In genomic region chr17:49687878-49688491, GRCh38 we compare ENCODE assay signal across 9 cellular contexts. TPM values are rescaled to one million over a fixed set of nuclear protein-coding genes. Genes with fewer than 3 reads are reported as not detected.
DNase-seq lines count a peak whose midpoint lies in the region; ATAC-seq, FAIRE-seq and TF ChIP-seq lines count a peak whose summit lies in the region.
"Had no signal": no experiment of that assay in that cellular context is flagged by ENCODE, and none has a peak within 500 bp of the region (broad histone marks: within the 10 kb centered on the region; RNA-seq: fewer than 3 reads in every experiment).

No MANE protein-coding gene starts in this region.

- peaks cover 44% of the 10 kb centered on the region for H3K4me1 Mint-ChIP-seq in activated T-cell treated with anti-CD3 and anti-CD28 coated beads, Interleukin-2, amount 50 U/mL, for 24 hours (ENCODE audit: low read depth)
- peaks cover 22% of the 10 kb centered on the region for H3K4me1 Mint-ChIP-seq in activated T-helper 17 cell treated with anti-CD3 and anti-CD28 coated beads, Interleukin-2, amount 50 U/mL, for 72 hours
- H3K4me1 Mint-ChIP-seq in type B pancreatic cell (ENCODE audit: unreplicated experiment) = peaks cover 9% of the 10 kb centered on the region

- POLR2A ChIA-PET in HepG2 (lab: Yijun Ruan, JAX) = interaction anchor here (0.6 to 2.6 kb wide), 9 partner anchors 9 to 273 kb away, joined by 3 to 11 read pairs (median 3); partner anchors contain the start of genes FAM117A, KAT7, PHB1 and SLC35B1

- peaks cover 0 to 17% of the 10 kb centered on the region in 2 experiments; a peak in 2 of 5 replicates for H3K27me3 ChIP-seq in HepG2 (ENCODE audit: control insufficient read depth in 1 of 2, insufficient read depth in 2 of 2, low read length in 2 of 2)

- peak overlapping the region in 1 of 3 experiments; percentile 26; a peak in 2 of 6 replicates for H3K4me3 ChIP-seq in HepG2 (replicated peaks in 1 of 3; ENCODE audit: insufficient read depth in 1 of 3, low read depth in 2 of 3, low read length in 3 of 3)

- peaks cover 4% of the 10 kb centered on the region for H3K36me3 Mint-ChIP-seq in activated T-cell treated with anti-CD3 and anti-CD28 coated beads, Interleukin-2, amount 50 U/mL, for 24 hours (ENCODE audit: low read depth)
- no peaks in the 10 kb centered on the region for H3K36me3 Mint-ChIP-seq in activated T-helper 17 cell treated with anti-CD3 and anti-CD28 coated beads, Interleukin-2, amount 50 U/mL, for 72 hours (ENCODE audit: low read depth)
- H3K36me3 Mint-ChIP-seq in type B pancreatic cell = no peaks in the 10 kb centered on the region

- H2AFZ ChIP-seq in HepG2 (ENCODE audit: low read length) = peak overlapping the region; percentile 37

- H3K4me1 ChIP-seq in HepG2 (ENCODE audit: insufficient read depth, low read length) = peaks cover 56% of the 10 kb centered on the region

- WGBS in HepG2 (ENCODE audit: low lambda C conversion rate) = 30% methylated on average over 10 of the region's 10 CpGs

- intact Hi-C loops in HepG2 (cut with micrococcal nuclease; ENCODE audit: unreplicated experiment) = no loop called here

- no peak for TF ChIP-seq POLR2A in HepG2 (IDR thresholded peaks at IDR 0.05; ENCODE audit: insufficient read depth in 1 of 2, low read depth in 2 of 2, low read length in 2 of 2)

- no peaks in the 10 kb centered on the region for H3K9me3 ChIP-seq in HepG2 (ENCODE audit: low read length)
- H3K9me3 ChIP-seq: Caco-2 had no signal

- peak; percentile 69 for ATAC-seq in activated T-helper 17 cell treated with anti-CD3 and anti-CD28 coated beads, Interleukin-2, amount 50 U/mL, for 72 hours (replicated peaks)
- ATAC-seq in HepG2 = peak; percentile 65
- no peak for ATAC-seq in GM21619 (IDR thresholded peaks at IDR 0.05; ENCODE audit: unreplicated experiment)

- CTCF ChIA-PET in HepG2 (lab: Yijun Ruan, JAX; ENCODE audit: low intra/inter-chr PET ratio, low total read pairs) = interaction anchor here (0.6 to 1.2 kb wide), 2 partner anchors 11 to 118 kb away, joined by 3 read pairs; no protein-coding TSS in a partner anchor

- H3K27ac Mint-ChIP-seq in activated T-cell treated with anti-CD3 and anti-CD28 coated beads, Interleukin-2, amount 50 U/mL, for 24 hours = peak overlapping the region; percentile 97
- peak overlapping the region; percentile 85 for H3K27ac Mint-ChIP-seq in activated T-helper 17 cell treated with anti-CD3 and anti-CD28 coated beads, Interleukin-2, amount 50 U/mL, for 72 hours
- H3K27ac Mint-ChIP-seq in type B pancreatic cell = peak overlapping the region; percentile 16

- TF ChIP-seq RAD21 in HepG2 (CRISPR knock-in tag; IDR thresholded peaks at IDR 0.05) = no peak

- FAIRE-seq in HepG2 (lab: Jason Lieb, UNC) = peak; percentile 15

- no peak overlapping the region for H3K9ac ChIP-seq in HepG2 (ENCODE audit: insufficient read depth, low read depth, low read length)

- no peaks in the 10 kb centered on the region for H3K36me3 ChIP-seq in HepG2 (replicated peaks in 1 of 2; ENCODE audit: control insufficient read depth in 1 of 2, insufficient read depth in 2 of 2, low read length in 2 of 2)

- H4K20me1 ChIP-seq in HepG2 (ENCODE audit: insufficient read depth, low read length) = no peaks in the 10 kb centered on the region

- no peaks in the 10 kb centered on the region for H3K27me3 Mint-ChIP-seq in activated T-cell treated with anti-CD3 and anti-CD28 coated beads, Interleukin-2, amount 50 U/mL, for 24 hours
- no peaks in the 10 kb centered on the region for H3K27me3 Mint-ChIP-seq in activated T-helper 17 cell treated with anti-CD3 and anti-CD28 coated beads, Interleukin-2, amount 50 U/mL, for 72 hours
- H3K27me3 Mint-ChIP-seq in type B pancreatic cell = peaks cover 24% of the 10 kb centered on the region

- TF ChIP-seq CTCF in HepG2 (CRISPR knock-in tag; IDR thresholded peaks at IDR 0.05) (no peak), type B pancreatic cell (conservative IDR thresholded peaks at IDR 0.05) (no peak)

- peak; percentile 62 for DNase-seq in activated T-cell treated with anti-CD3 and anti-CD28 coated beads, Interleukin-2, amount 50 U/mL, for 24 hours
- no peak for DNase-seq in activated T-cell treated with anti-CD3 and anti-CD28 coated beads for 4 hours
- peak; percentile 58 for DNase-seq in HepG2 (ENCODE audit: low spot score)
- DNase-seq in type B pancreatic cell (ENCODE audit: extremely low spot score, unreplicated experiment) = no peak
- no peak for DNase-seq in OCI-M2 (lab: John Stamatoyannopoulos, UW; ENCODE audit: unreplicated experiment)
- DNase-seq in activated CD4-positive, alpha-beta T cell treated with anti-CD3 and anti-CD28 coated beads, Interleukin-2, amount 50 U/mL, for 1 hour = no peak

- in situ Hi-C loops in HepG2 (cut with HindIII; ENCODE audit: extremely low pct_ligation_motif_present, low pct_unique_long_range_greater_than_20kb) = no loop called here

- H3K4me2 ChIP-seq in HepG2 (ENCODE audit: low read depth, low read length) = peak overlapping the region; percentile 60

- H3K4me3 Mint-ChIP-seq in activated T-cell treated with anti-CD3 and anti-CD28 coated beads, Interleukin-2, amount 50 U/mL, for 24 hours = peak overlapping the region; percentile 52
- H3K4me3 Mint-ChIP-seq in activated T-helper 17 cell treated with anti-CD3 and anti-CD28 coated beads, Interleukin-2, amount 50 U/mL, for 72 hours = peak overlapping the region; percentile 72
- no peak overlapping the region for H3K4me3 Mint-ChIP-seq in type B pancreatic cell

- no TSS peak for BruUV-seq in HepG2 (replicated peaks; lab: Mats Ljungman, UMichigan)

- H3K9me3 Mint-ChIP-seq in activated T-cell treated with anti-CD3 and anti-CD28 coated beads, Interleukin-2, amount 50 U/mL, for 24 hours = no peaks in the 10 kb centered on the region
- H3K9me3 Mint-ChIP-seq in activated T-helper 17 cell treated with anti-CD3 and anti-CD28 coated beads, Interleukin-2, amount 50 U/mL, for 72 hours = no peaks in the 10 kb centered on the region
- H3K9me3 Mint-ChIP-seq in type B pancreatic cell = no peaks in the 10 kb centered on the region

- no peaks in the 10 kb centered on the region for H3K79me2 ChIP-seq in HepG2 (ENCODE audit: insufficient read depth, low read length)

- 0 out of 4 replicates have a peak, but pooled peaks of 1 of the 2 experiments have one; percentile 4 for TF ChIP-seq EP300 in HepG2 (IDR thresholded peaks at IDR 0.05; ENCODE audit: low read depth in 2 of 2, low read length in 2 of 2)
- peak; percentile 25; the same call in 1 of the 2 replicates for TF ChIP-seq EP300 in HepG2 (CRISPR knock-in tag; IDR thresholded peaks at IDR 0.05; ENCODE audit: borderline replicate concordance)

- peak overlapping the region; percentile 5 for H3K27ac ChIP-seq in HepG2 (ENCODE audit: extremely low read length, insufficient read depth, low read length)

RNA-seq across cellular contexts. Expression of gene SPOP, which starts 10.1 kb away (rescaled TPM):
- total RNA-seq in activated T-helper 17 cell treated with anti-CD3 and anti-CD28 coated beads, Interleukin-2, amount 50 U/mL, for 72 hours = 10 to 100 TPM; 62.3 to 66.8 TPM
- total RNA-seq in HepG2 (2016; rRNA removed; fragmentation: Illumina TruSeq; extraction: Trizol) = 60.8 and 79.4 TPM in 2 replicates
- total RNA-seq in HepG2 (2016; cell fraction: cytosol; rRNA removed; fragmentation: Illumina TruSeq; extraction: Trizol; ENCODE audit: low read depth) = 19.9 and 21.7 TPM in 2 replicates
- total RNA-seq in HepG2 (2016; cell fraction: insoluble cytoplasmic fraction; rRNA removed; fragmentation: Illumina TruSeq; extraction: Trizol) = 63.3 and 71.0 TPM in 2 replicates
- total RNA-seq in HepG2 (2016; cell fraction: membrane; rRNA removed; fragmentation: Illumina TruSeq; extraction: Trizol) = 43.8 and 45.3 TPM in 2 replicates
- total RNA-seq in HepG2 (2016; cell fraction: nucleus; rRNA removed; fragmentation: Illumina TruSeq; extraction: Trizol) = 46.2 and 51.9 TPM in 2 replicates
- polyA plus RNA-seq in HepG2 (2011; rRNA removed) = 52.8 and 53.9 TPM in 2 replicates
- polyA plus RNA-seq in HepG2 (2011; cell fraction: cytosol; rRNA removed) = 26.8 and 29.2 TPM in 2 replicates
- 30.1 and 34.8 TPM in 2 replicates for polyA plus RNA-seq in HepG2 (2011; cell fraction: nucleus; rRNA removed)
- polyA plus RNA-seq in HepG2 (2012) = 43.7 and 44.1 TPM in 2 replicates
- 9.7 and 11.5 TPM in 2 replicates for polyA plus RNA-seq in HepG2 (2016; cell fraction: cytosol; fragmentation: Illumina TruSeq; extraction: Trizol; ENCODE audit: low read depth)
- 61.1 and 61.7 TPM in 2 replicates for polyA plus RNA-seq in HepG2 (2016; cell fraction: insoluble cytoplasmic fraction; fragmentation: Illumina TruSeq; extraction: Trizol; ENCODE audit: low read depth)
- 21.7 and 24.5 TPM in 2 replicates for polyA plus RNA-seq in HepG2 (2016; cell fraction: membrane; fragmentation: Illumina TruSeq; extraction: Trizol; ENCODE audit: low read depth)
- 48.8 and 52.8 TPM in 2 replicates for polyA plus RNA-seq in HepG2 (2016; cell fraction: nucleus; fragmentation: Illumina TruSeq; extraction: Trizol; ENCODE audit: insufficient read depth, low read depth)
- polyA minus RNA-seq in HepG2 (2011; rRNA and poly(A)+ RNA removed; ENCODE audit: low replicate concordance) = 81.2 and 98.5 TPM in 2 replicates
- polyA minus RNA-seq in HepG2 (2011; cell fraction: cytosol; rRNA and poly(A)+ RNA removed) = 39.3 and 41.6 TPM in 2 replicates
- polyA minus RNA-seq in HepG2 (2011; cell fraction: nucleus; rRNA and poly(A)+ RNA removed) = 61.2 and 77.8 TPM in 2 replicates
- 50.5 and 67.7 TPM in 2 replicates for total RNA-seq in type B pancreatic cell (ENCODE audit: low replicate concordance)

RNA-seq across cellular contexts. Expression of gene SLC35B1, which starts 19.8 kb away (rescaled TPM):
- total RNA-seq in activated T-helper 17 cell treated with anti-CD3 and anti-CD28 coated beads, Interleukin-2, amount 50 U/mL, for 72 hours = 10 to 100 TPM; 29.1 to 60.9 TPM
- total RNA-seq in HepG2 (2016; rRNA removed; fragmentation: Illumina TruSeq; extraction: Trizol) = 67.0 and 113 TPM in 2 replicates
- 128 and 146 TPM in 2 replicates for total RNA-seq in HepG2 (2016; cell fraction: cytosol; rRNA removed; fragmentation: Illumina TruSeq; extraction: Trizol; ENCODE audit: low read depth)
- 68.0 and 117 TPM in 2 replicates for total RNA-seq in HepG2 (2016; cell fraction: insoluble cytoplasmic fraction; rRNA removed; fragmentation: Illumina TruSeq; extraction: Trizol)
- total RNA-seq in HepG2 (2016; cell fraction: membrane; rRNA removed; fragmentation: Illumina TruSeq; extraction: Trizol) = 115 and 123 TPM in 2 replicates
- total RNA-seq in HepG2 (2016; cell fraction: nucleus; rRNA removed; fragmentation: Illumina TruSeq; extraction: Trizol) = 105 and 117 TPM in 2 replicates
- polyA plus RNA-seq in HepG2 (2011; rRNA removed) = 83.6 and 99.6 TPM in 2 replicates
- polyA plus RNA-seq in HepG2 (2011; cell fraction: cytosol; rRNA removed) = 70.6 and 97.9 TPM in 2 replicates
- polyA plus RNA-seq in HepG2 (2011; cell fraction: nucleus; rRNA removed) = 79.1 and 84.2 TPM in 2 replicates
- polyA plus RNA-seq in HepG2 (2012) = 60.8 and 61.5 TPM in 2 replicates
- 123 and 149 TPM in 2 replicates for polyA plus RNA-seq in HepG2 (2016; cell fraction: cytosol; fragmentation: Illumina TruSeq; extraction: Trizol; ENCODE audit: low read depth)
- polyA plus RNA-seq in HepG2 (2016; cell fraction: insoluble cytoplasmic fraction; fragmentation: Illumina TruSeq; extraction: Trizol; ENCODE audit: low read depth) = 70.3 and 81.2 TPM in 2 replicates
- polyA plus RNA-seq in HepG2 (2016; cell fraction: membrane; fragmentation: Illumina TruSeq; extraction: Trizol; ENCODE audit: low read depth) = 114 and 119 TPM in 2 replicates
- 186 and 193 TPM in 2 replicates for polyA plus RNA-seq in HepG2 (2016; cell fraction: nucleus; fragmentation: Illumina TruSeq; extraction: Trizol; ENCODE audit: insufficient read depth, low read depth)
- polyA minus RNA-seq in HepG2 (2011; rRNA and poly(A)+ RNA removed; ENCODE audit: low replicate concordance) = 81.3 and 114 TPM in 2 replicates
- 27.6 and 41.2 TPM in 2 replicates for polyA minus RNA-seq in HepG2 (2011; cell fraction: cytosol; rRNA and poly(A)+ RNA removed)
- 67.3 and 71.3 TPM in 2 replicates for polyA minus RNA-seq in HepG2 (2011; cell fraction: nucleus; rRNA and poly(A)+ RNA removed)
- total RNA-seq in type B pancreatic cell (ENCODE audit: low replicate concordance) = 65.2 and 71.7 TPM in 2 replicates

Comparison
In these comparisons a context has a peak if more than half of its experiments do, and no peak if none do; other contexts are left out.
1. DNase-seq: peak in activated T-cell treated with anti-CD3 and anti-CD28 coated beads, Interleukin-2, amount 50 U/mL, for 24 hours (single experiment) and HepG2 (single experiment); none in activated T-cell treated with anti-CD3 and anti-CD28 coated beads for 4 hours (single experiment), type B pancreatic cell (single experiment), OCI-M2 (single experiment) and activated CD4-positive, alpha-beta T cell treated with anti-CD3 and anti-CD28 coated beads, Interleukin-2, amount 50 U/mL, for 1 hour (single experiment).
2. H3K27ac Mint-ChIP-seq: peak in every context shown above with its lines; median percentile 97 in activated T-cell treated with anti-CD3 and anti-CD28 coated beads, Interleukin-2, amount 50 U/mL, for 24 hours; 85 in activated T-helper 17 cell treated with anti-CD3 and anti-CD28 coated beads, Interleukin-2, amount 50 U/mL, for 72 hours; 16 in type B pancreatic cell.